ENCODE assay signal across 8 cellular contexts in genomic region chr17:76005263-76006149, GRCh38. TPM values are rescaled to one million over a fixed set of nuclear protein-coding genes. Genes with fewer than 3 reads are reported as not detected.
DNase-seq lines count a peak whose midpoint lies in the region; ATAC-seq and TF ChIP-seq lines count a peak whose summit lies in the region.

No MANE protein-coding gene starts in this region.

- H2AK5ac ChIP-seq in H9 (ENCODE audit: insufficient read length, low read length), result no peak overlapping the region

- H3K18ac ChIP-seq in H9 (ENCODE audit: insufficient read length, low read depth, low read length), result no peak overlapping the region

- peaks cover 2 to 18% (median 9%) of the 10 kb centered on the region in 3 experiments; a peak in 6 of 7 replicates for H3K36me3 Mint-ChIP-seq in H9 (ENCODE audit: insufficient read depth in 1 of 3, low read depth in 3 of 3)
- H3K36me3 Mint-ChIP-seq in activated CD4-positive, alpha-beta T cell treated with anti-CD3 and anti-CD28 coated beads, Interleukin-2, amount 10 ng/mL, durations not matched to agents 7 days and 5 days (ENCODE audit: low read depth), result no peaks in the 10 kb centered on the region
- H3K36me3 Mint-ChIP-seq in memory B cell, result no peaks in the 10 kb centered on the region

- no peak overlapping the region for H3K56ac ChIP-seq in H9 (ENCODE audit: insufficient read length, low read depth, low read length)

- H3K14ac ChIP-seq in H9 (ENCODE audit: insufficient read depth, low read length), result no peak overlapping the region

- no peaks in the 10 kb centered on the region for H3K79me1 ChIP-seq in H9 (ENCODE audit: insufficient read depth, low read depth, low read length, poor library complexity, severe bottlenecking)

- no peak overlapping the region for H2BK5ac ChIP-seq in H9 (ENCODE audit: insufficient read length, low read length)

- H2BK20ac ChIP-seq in H9 (ENCODE audit: low read depth, low read length, poor library complexity, severe bottlenecking), result no peak overlapping the region

- H4K8ac ChIP-seq in H9 (replicated peaks; ENCODE audit: insufficient read length, low read depth, low read length), result no peak overlapping the region

- DNase-seq in AG09309 (ENCODE audit: low read depth), result no peak
- DNase-seq in H9, result peak; percentile 92
- DNase-seq in NCI-H524 (lab: John Stamatoyannopoulos, UW), result peak; percentile 95 to 96
- peak; percentile 90 for DNase-seq in activated CD4-positive, alpha-beta T cell treated with anti-CD3 and anti-CD28 coated beads, Interleukin-2, amount 10 ng/mL, durations not matched to agents 7 days and 5 days
- peak; percentile 52 for DNase-seq in dedifferentiated amniotic fluid mesenchymal stem cell (ENCODE audit: extremely low spot score)
- peak; percentile 75 to 90 for DNase-seq in memory B cell (ENCODE audit: low spot score in 2 of 2)
- DNase-seq in stimulated activated CD8-positive, alpha-beta memory T cell treated with anti-CD3 and anti-CD28 coated beads, Interleukin-15, amount 100 ng/mL, for 48 hours (ENCODE audit: low read depth in 2 of 2), result peak; percentile 48 to 59

- CTCF ChIA-PET in activated CD4-positive, alpha-beta T cell treated with anti-CD3 and anti-CD28 coated beads, Interleukin-2, amount 10 ng/mL, durations not matched to agents 7 days and 5 days (lab: Charles Lee), result interaction anchor here (0.6 to 4.3 kb wide), 15 partner anchors 9 to 380 kb away, joined by 3 to 27 read pairs (median 4); partner anchors contain the start of gene MRPL38

- no peaks in the 10 kb centered on the region for H3K23me2 ChIP-seq in H9 (ENCODE audit: insufficient read length, low read depth, low read length, poor library complexity, severe bottlenecking)

- no peaks in the 10 kb centered on the region for H3K4me1 ChIP-seq in H9 (ENCODE audit: insufficient read depth, low read length)

- H3K4me1 Mint-ChIP-seq in H9 (peaks cover 2 to 5% of the 10 kb centered on the region in 2 experiments), memory B cell (peaks cover 8% of the 10 kb centered on the region)
- H3K4me1 Mint-ChIP-seq in activated CD4-positive, alpha-beta T cell treated with anti-CD3 and anti-CD28 coated beads, Interleukin-2, amount 10 ng/mL, durations not matched to agents 7 days and 5 days, result peaks cover 2% of the 10 kb centered on the region

- no peak overlapping the region for H2BK15ac ChIP-seq in H9 (ENCODE audit: low read depth, low read length)

- POLR2A ChIA-PET in activated CD4-positive, alpha-beta T cell treated with anti-CD3 and anti-CD28 coated beads, Interleukin-2, amount 10 ng/mL, durations not matched to agents 7 days and 5 days (lab: Charles Lee), result no interaction called here

- H3K4me2 ChIP-seq in H9 (ENCODE audit: insufficient read depth, insufficient read length, low read length), result no peak overlapping the region

- no peak overlapping the region for H3K9ac ChIP-seq in H9 (ENCODE audit: extremely low read depth, insufficient read length, low read length)

- peak; percentile 85 for ATAC-seq in memory B cell (ENCODE audit: low read depth)
- no peak for ATAC-seq in GM18502 (IDR thresholded peaks at IDR 0.05; ENCODE audit: poor library complexity, unreplicated experiment)

- H3K4me3 ChIP-seq in AG09309 (ENCODE audit: control insufficient read depth, low read depth, low read length), result no peak overlapping the region

- H2AFZ ChIP-seq in H9 (ENCODE audit: low read length), result no peak overlapping the region

- H2BK12ac ChIP-seq in H9 (ENCODE audit: insufficient read length, low read depth, low read length), result no peak overlapping the region

- H4K5ac ChIP-seq in H9 (ENCODE audit: insufficient read length, low read depth, low read length), result no peak overlapping the region

- H3K9me3 Mint-ChIP-seq in H9 (peaks cover 0 to 2% of the 10 kb centered on the region in 2 experiments; a peak in 3 of 5 replicates), memory B cell (no peaks in the 10 kb centered on the region)
- no peaks in the 10 kb centered on the region for H3K9me3 Mint-ChIP-seq in activated CD4-positive, alpha-beta T cell treated with anti-CD3 and anti-CD28 coated beads, Interleukin-2, amount 10 ng/mL, durations not matched to agents 7 days and 5 days

- no CpG with 5 or more reads among the region's 16 CpGs for WGBS in H9 (ENCODE audit: extremely low coverage, insufficient read length, low lambda C conversion rate)

- no peak overlapping the region for H2BK120ac ChIP-seq in H9 (ENCODE audit: low read depth, low read length, poor library complexity, severe bottlenecking)

- H3K27ac Mint-ChIP-seq in H9 (peak overlapping the region; percentile 67 to 86 (median 81); a peak in 4 of 7 replicates), memory B cell (no peak overlapping the region)
- H3K27ac Mint-ChIP-seq in activated CD4-positive, alpha-beta T cell treated with anti-CD3 and anti-CD28 coated beads, Interleukin-2, amount 10 ng/mL, durations not matched to agents 7 days and 5 days, result no peak overlapping the region

- H4K20me1 ChIP-seq in H9 (ENCODE audit: control insufficient read depth, insufficient read depth, insufficient read length), result peaks cover 2% of the 10 kb centered on the region

- no peaks in the 10 kb centered on the region for H3K9me3 ChIP-seq in H9 (ENCODE audit: control insufficient read depth, low read depth, low read length)

- no peak overlapping the region for H3K23ac ChIP-seq in H9 (ENCODE audit: insufficient read length, low read depth, low read length)

- TF ChIP-seq CTCF in AG09309 (IDR thresholded peaks at IDR 0.05; ENCODE audit: control insufficient read depth, insufficient read depth, low read depth, low read length, missing control alignments) (peak; percentile 71), H9 (conservative IDR thresholded peaks at IDR 0.05) (peak; percentile 91)

- no peaks in the 10 kb centered on the region for H3K79me2 ChIP-seq in H9 (ENCODE audit: insufficient read depth, low read length)

- H3K27me3 Mint-ChIP-seq in H9 (ENCODE audit: low read depth) (peaks cover 2% of the 10 kb centered on the region; the same call in 1 of the 2 replicates), memory B cell (no peaks in the 10 kb centered on the region)
- H3K27me3 Mint-ChIP-seq in activated CD4-positive, alpha-beta T cell treated with anti-CD3 and anti-CD28 coated beads, Interleukin-2, amount 10 ng/mL, durations not matched to agents 7 days and 5 days, result no peaks in the 10 kb centered on the region

- H3K27me3 ChIP-seq in H9 (ENCODE audit: insufficient read depth, low read length), result no peaks in the 10 kb centered on the region

- H3K27ac ChIP-seq in H9 (ENCODE audit: insufficient read length, low read depth, low read length), result no peak overlapping the region

- peak overlapping the region in 1 of 2 experiments; percentile 54; a peak in 1 of 5 replicates for H3K4me3 Mint-ChIP-seq in H9
- H3K4me3 Mint-ChIP-seq in activated CD4-positive, alpha-beta T cell treated with anti-CD3 and anti-CD28 coated beads, Interleukin-2, amount 10 ng/mL, durations not matched to agents 7 days and 5 days, result no peak overlapping the region
- H3K4me3 Mint-ChIP-seq in memory B cell, result no peak overlapping the region

- no peak overlapping the region for H3T11ph ChIP-seq in H9 (ENCODE audit: low read length)

- no peak overlapping the region for H3K4ac ChIP-seq in H9 (ENCODE audit: low read depth, low read length)

- no peak overlapping the region for H4K91ac ChIP-seq in H9 (ENCODE audit: insufficient read length, low read depth, low read length)

RNA-seq across cellular contexts. Expression of gene CDK3, which starts 4.9 kb away (rescaled TPM):
- 11.7 and 14.3 TPM in 2 replicates for total RNA-seq in H9 (2021)
- total RNA-seq in activated CD4-positive, alpha-beta T cell treated with anti-CD3 and anti-CD28 coated beads, Interleukin-2, amount 10 ng/mL, durations not matched to agents 7 days and 5 days, result 1 to 10 TPM; 6.9 to 7.1 TPM

RNA-seq across cellular contexts. Expression of gene EVPL, which starts 21.6 kb away (rescaled TPM):
- total RNA-seq in H9 (2021), result 0.48 and 0.53 TPM in 2 replicates
- under 1 TPM; 0.02 to 0.05 TPM for total RNA-seq in activated CD4-positive, alpha-beta T cell treated with anti-CD3 and anti-CD28 coated beads, Interleukin-2, amount 10 ng/mL, durations not matched to agents 7 days and 5 days

RNA-seq across cellular contexts. Expression of gene TEN1, which starts 26.5 kb away (rescaled TPM):
- total RNA-seq in H9 (2021), result 19.3 and 19.9 TPM in 2 replicates
- 10 to 100 TPM; 12.5 to 17.1 TPM for total RNA-seq in activated CD4-positive, alpha-beta T cell treated with anti-CD3 and anti-CD28 coated beads, Interleukin-2, amount 10 ng/mL, durations not matched to agents 7 days and 5 days

RNA-seq across cellular contexts. Expression of gene ACOX1, which starts 26.5 kb away (rescaled TPM):
- 27.2 and 27.4 TPM in 2 replicates for total RNA-seq in H9 (2021)
- 10 to 100 TPM; 27.8 to 34.7 TPM for total RNA-seq in activated CD4-positive, alpha-beta T cell treated with anti-CD3 and anti-CD28 coated beads, Interleukin-2, amount 10 ng/mL, durations not matched to agents 7 days and 5 days

Comparison
In these comparisons a context has a peak if more than half of its experiments do, and no peak if none do; other contexts are left out.
1. H3K27ac Mint-ChIP-seq: peak in H9 (3 of 3); none in activated CD4-positive, alpha-beta T cell treated with anti-CD3 and anti-CD28 coated beads, Interleukin-2, amount 10 ng/mL, durations not matched to agents 7 days and 5 days (single experiment) and memory B cell (single experiment).